ENCODE assay signal across 1 cellular context in the genomic region with DNA sequence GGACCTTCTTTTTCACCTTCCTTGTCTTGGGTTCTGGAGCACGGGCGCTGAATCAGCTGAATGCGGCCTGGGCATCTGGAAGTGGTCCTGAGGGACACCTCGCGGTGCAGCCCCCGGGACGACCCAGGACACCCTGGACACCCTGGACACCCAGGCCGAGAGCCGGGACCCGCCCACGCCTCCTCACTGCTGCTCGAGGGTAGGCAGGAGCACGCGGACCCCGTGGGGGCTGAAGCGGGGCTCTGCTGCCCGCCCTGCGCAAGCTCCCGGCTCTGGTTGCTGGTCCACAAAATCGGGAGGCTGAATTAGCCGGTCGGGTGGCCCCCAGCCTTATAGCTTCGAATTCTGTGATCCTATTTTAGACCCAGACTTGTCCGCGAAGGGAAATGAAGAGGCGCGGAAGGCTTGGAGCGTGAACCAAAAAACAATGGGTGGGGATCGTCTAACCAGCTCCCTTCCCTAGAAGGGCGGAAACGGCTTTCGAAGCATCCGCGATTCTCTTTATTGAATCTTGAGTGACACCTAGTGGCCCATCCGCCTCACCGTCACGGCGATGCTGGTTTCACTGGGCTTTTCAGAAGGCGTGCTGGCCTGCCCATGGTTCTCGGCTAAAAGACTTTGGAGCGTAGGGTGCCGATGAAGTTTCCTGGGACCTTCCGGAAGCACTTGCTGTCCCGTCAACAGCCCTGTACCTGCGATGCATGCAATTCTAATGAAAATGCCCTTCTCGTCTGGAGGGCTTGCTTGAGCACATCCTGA.
A peak's percentile ranks its signal among the peaks of the same experiment; 100 is the strongest.
TF ChIP-seq lines count a peak whose summit lies in the region.

No MANE protein-coding gene starts in this region.

TF ChIP-seq in K562, 482 proteins besides CTCF, POLR2A, EP300 and RAD21 (continued from another document and continues in another):
- TF ChIP-seq, protein P1, sequence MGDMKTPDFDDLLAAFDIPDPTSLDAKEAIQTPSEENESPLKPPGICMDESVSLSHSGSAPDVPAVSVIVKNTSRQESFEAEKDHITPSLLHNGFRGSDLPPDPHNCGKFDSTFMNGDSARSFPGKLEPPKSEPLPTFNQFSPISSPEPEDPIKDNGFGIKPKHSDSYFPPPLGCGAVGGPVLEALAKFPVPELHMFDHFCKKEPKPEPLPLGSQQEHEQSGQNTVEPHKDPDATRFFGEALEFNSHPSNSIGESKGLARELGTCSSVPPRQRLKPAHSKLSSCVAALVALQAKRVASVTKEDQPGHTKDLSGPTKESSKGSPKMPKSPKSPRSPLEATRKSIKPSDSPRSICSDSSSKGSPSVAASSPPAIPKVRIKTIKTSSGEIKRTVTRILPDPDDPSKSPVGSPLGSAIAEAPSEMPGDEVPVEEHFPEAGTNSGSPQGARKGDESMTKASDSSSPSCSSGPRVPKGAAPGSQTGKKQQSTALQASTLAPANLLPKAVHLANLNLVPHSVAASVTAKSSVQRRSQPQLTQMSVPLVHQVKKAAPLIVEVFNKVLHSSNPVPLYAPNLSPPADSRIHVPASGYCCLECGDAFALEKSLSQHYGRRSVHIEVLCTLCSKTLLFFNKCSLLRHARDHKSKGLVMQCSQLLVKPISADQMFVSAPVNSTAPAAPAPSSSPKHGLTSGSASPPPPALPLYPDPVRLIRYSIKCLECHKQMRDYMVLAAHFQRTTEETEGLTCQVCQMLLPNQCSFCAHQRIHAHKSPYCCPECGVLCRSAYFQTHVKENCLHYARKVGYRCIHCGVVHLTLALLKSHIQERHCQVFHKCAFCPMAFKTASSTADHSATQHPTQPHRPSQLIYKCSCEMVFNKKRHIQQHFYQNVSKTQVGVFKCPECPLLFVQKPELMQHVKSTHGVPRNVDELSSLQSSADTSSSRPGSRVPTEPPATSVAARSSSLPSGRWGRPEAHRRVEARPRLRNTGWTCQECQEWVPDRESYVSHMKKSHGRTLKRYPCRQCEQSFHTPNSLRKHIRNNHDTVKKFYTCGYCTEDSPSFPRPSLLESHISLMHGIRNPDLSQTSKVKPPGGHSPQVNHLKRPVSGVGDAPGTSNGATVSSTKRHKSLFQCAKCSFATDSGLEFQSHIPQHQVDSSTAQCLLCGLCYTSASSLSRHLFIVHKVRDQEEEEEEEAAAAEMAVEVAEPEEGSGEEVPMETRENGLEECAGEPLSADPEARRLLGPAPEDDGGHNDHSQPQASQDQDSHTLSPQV (IDR thresholded peaks at IDR 0.05), result 0 out of 2 replicates have a peak, but pooled peaks have one; percentile 12
- TF ChIP-seq GABPB1 (CRISPR knock-in tag; IDR thresholded peaks at IDR 0.05) (no peak), ZNF780A (CRISPR knock-in tag; IDR thresholded peaks at IDR 0.05) (no peak), MYC (IDR thresholded peaks at IDR 0.05; ENCODE audit: low read depth, low read length) (no peak), MYC (CRISPR knock-in tag; IDR thresholded peaks at IDR 0.05; ENCODE audit: borderline replicate concordance, low read depth) (no peak), ZBED1 (IDR thresholded peaks at IDR 0.05) (no peak), ZNF589 (CRISPR knock-in tag; IDR thresholded peaks at IDR 0.05; ENCODE audit: low read depth) (no peak), EP400 (IDR thresholded peaks at IDR 0.05) (no peak), HNRNPH1 (optimal IDR thresholded peaks at IDR 0.05; ENCODE audit: low read depth, low read length) (no peak), C11orf30 (IDR thresholded peaks at IDR 0.05; ENCODE audit: low read depth) (peak; percentile 50; the same call in 1 of the 2 replicates), EWSR1 (IDR thresholded peaks at IDR 0.05; ENCODE audit: borderline replicate concordance, low read depth, partially characterized antibody) (no peak), CHD2 (IDR thresholded peaks at IDR 0.05; ENCODE audit: low read depth, low read length) (no peak), ZNF764 (CRISPR knock-in tag; IDR thresholded peaks at IDR 0.05; ENCODE audit: low read depth) (0 out of 2 replicates have a peak, but pooled peaks have one; percentile 36), EGR1 (conservative IDR thresholded peaks at IDR 0.05) (peak; percentile 29), POLR2AphosphoS5 (IDR thresholded peaks at IDR 0.05; ENCODE audit: control insufficient read depth, insufficient read depth, low read depth, low read length) (no peak), MBD2 (IDR thresholded peaks at IDR 0.05; ENCODE audit: borderline replicate concordance, low read depth) (no peak), MED1 (CRISPR knock-in tag; IDR thresholded peaks at IDR 0.05; ENCODE audit: borderline replicate concordance) (no peak), EZH2 (IDR thresholded peaks at IDR 0.05; ENCODE audit: borderline replicate concordance, low read depth, low read length) (no peak), KAT8 (IDR thresholded peaks at IDR 0.05; ENCODE audit: low read depth) (no peak), TAF1 (IDR thresholded peaks at IDR 0.05; ENCODE audit: control insufficient read depth, extremely low read depth, insufficient read depth, low read length, severe bottlenecking) (no peak), ZNF3 (CRISPR knock-in tag; IDR thresholded peaks at IDR 0.05) (no peak), PTBP1 (IDR thresholded peaks at IDR 0.05; ENCODE audit: low read depth, low read length) (no peak), FOXM1 (IDR thresholded peaks at IDR 0.05; ENCODE audit: low read depth) (no peak), FOXM1 (CRISPR knock-in tag; IDR thresholded peaks at IDR 0.05; ENCODE audit: low read depth) (no peak), ARID2 (IDR thresholded peaks at IDR 0.05) (no peak), ZNF217 (CRISPR knock-in tag; IDR thresholded peaks at IDR 0.05) (no peak), SRSF3 (IDR thresholded peaks at IDR 0.05; ENCODE audit: insufficient read depth, low read length) (no peak), COPS2 (conservative IDR thresholded peaks at IDR 0.05) (no peak), ZNF830 (CRISPR knock-in tag; IDR thresholded peaks at IDR 0.05) (no peak), BACH1 (tag; IDR thresholded peaks at IDR 0.05) (no peak), ZNF124 (CRISPR knock-in tag; IDR thresholded peaks at IDR 0.05) (no peak), OTX1 (CRISPR knock-in tag; IDR thresholded peaks at IDR 0.05) (no peak), CHD1 (IDR thresholded peaks at IDR 0.05; ENCODE audit: low read length) (no peak), EHMT2 (IDR thresholded peaks at IDR 0.05) (no peak), ZNF76 (CRISPR knock-in tag; IDR thresholded peaks at IDR 0.05; ENCODE audit: borderline replicate concordance) (no peak), POLR2G (IDR thresholded peaks at IDR 0.05; ENCODE audit: low read depth, low read length) (peak; percentile 49), CSDE1 (IDR thresholded peaks at IDR 0.05) (no peak), MCM3 (IDR thresholded peaks at IDR 0.05) (no peak)
- TF ChIP-seq, protein P2, sequence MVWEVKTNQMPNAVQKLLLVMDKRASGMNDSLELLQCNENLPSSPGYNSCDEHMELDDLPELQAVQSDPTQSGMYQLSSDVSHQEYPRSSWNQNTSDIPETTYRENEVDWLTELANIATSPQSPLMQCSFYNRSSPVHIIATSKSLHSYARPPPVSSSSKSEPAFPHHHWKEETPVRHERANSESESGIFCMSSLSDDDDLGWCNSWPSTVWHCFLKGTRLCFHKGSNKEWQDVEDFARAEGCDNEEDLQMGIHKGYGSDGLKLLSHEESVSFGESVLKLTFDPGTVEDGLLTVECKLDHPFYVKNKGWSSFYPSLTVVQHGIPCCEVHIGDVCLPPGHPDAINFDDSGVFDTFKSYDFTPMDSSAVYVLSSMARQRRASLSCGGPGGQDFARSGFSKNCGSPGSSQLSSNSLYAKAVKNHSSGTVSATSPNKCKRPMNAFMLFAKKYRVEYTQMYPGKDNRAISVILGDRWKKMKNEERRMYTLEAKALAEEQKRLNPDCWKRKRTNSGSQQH (CRISPR knock-in tag; IDR thresholded peaks at IDR 0.05), result no peak
- TF ChIP-seq, protein P3, sequence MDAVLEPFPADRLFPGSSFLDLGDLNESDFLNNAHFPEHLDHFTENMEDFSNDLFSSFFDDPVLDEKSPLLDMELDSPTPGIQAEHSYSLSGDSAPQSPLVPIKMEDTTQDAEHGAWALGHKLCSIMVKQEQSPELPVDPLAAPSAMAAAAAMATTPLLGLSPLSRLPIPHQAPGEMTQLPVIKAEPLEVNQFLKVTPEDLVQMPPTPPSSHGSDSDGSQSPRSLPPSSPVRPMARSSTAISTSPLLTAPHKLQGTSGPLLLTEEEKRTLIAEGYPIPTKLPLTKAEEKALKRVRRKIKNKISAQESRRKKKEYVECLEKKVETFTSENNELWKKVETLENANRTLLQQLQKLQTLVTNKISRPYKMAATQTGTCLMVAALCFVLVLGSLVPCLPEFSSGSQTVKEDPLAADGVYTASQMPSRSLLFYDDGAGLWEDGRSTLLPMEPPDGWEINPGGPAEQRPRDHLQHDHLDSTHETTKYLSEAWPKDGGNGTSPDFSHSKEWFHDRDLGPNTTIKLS (IDR thresholded peaks at IDR 0.05; ENCODE audit: borderline replicate concordance, low read depth), result no peak; the same call in 1 of the 2 replicates
- TF ChIP-seq, protein P4, sequence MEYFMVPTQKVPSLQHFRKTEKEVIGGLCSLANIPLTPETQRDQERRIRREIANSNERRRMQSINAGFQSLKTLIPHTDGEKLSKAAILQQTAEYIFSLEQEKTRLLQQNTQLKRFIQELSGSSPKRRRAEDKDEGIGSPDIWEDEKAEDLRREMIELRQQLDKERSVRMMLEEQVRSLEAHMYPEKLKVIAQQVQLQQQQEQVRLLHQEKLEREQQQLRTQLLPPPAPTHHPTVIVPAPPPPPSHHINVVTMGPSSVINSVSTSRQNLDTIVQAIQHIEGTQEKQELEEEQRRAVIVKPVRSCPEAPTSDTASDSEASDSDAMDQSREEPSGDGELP (CRISPR knock-in tag; IDR thresholded peaks at IDR 0.05; ENCODE audit: borderline replicate concordance), result no peak
- TF ChIP-seq, protein P5, sequence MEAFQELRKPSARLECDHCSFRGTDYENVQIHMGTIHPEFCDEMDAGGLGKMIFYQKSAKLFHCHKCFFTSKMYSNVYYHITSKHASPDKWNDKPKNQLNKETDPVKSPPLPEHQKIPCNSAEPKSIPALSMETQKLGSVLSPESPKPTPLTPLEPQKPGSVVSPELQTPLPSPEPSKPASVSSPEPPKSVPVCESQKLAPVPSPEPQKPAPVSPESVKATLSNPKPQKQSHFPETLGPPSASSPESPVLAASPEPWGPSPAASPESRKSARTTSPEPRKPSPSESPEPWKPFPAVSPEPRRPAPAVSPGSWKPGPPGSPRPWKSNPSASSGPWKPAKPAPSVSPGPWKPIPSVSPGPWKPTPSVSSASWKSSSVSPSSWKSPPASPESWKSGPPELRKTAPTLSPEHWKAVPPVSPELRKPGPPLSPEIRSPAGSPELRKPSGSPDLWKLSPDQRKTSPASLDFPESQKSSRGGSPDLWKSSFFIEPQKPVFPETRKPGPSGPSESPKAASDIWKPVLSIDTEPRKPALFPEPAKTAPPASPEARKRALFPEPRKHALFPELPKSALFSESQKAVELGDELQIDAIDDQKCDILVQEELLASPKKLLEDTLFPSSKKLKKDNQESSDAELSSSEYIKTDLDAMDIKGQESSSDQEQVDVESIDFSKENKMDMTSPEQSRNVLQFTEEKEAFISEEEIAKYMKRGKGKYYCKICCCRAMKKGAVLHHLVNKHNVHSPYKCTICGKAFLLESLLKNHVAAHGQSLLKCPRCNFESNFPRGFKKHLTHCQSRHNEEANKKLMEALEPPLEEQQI (IDR thresholded peaks at IDR 0.05), result no peak
- TF ChIP-seq, protein P6, sequence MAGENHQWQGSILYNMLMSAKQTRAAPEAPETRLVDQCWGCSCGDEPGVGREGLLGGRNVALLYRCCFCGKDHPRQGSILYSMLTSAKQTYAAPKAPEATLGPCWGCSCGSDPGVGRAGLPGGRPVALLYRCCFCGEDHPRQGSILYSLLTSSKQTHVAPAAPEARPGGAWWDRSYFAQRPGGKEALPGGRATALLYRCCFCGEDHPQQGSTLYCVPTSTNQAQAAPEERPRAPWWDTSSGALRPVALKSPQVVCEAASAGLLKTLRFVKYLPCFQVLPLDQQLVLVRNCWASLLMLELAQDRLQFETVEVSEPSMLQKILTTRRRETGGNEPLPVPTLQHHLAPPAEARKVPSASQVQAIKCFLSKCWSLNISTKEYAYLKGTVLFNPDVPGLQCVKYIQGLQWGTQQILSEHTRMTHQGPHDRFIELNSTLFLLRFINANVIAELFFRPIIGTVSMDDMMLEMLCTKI (IDR thresholded peaks at IDR 0.05; ENCODE audit: partially characterized antibody), result no peak
- TF ChIP-seq, protein P7, sequence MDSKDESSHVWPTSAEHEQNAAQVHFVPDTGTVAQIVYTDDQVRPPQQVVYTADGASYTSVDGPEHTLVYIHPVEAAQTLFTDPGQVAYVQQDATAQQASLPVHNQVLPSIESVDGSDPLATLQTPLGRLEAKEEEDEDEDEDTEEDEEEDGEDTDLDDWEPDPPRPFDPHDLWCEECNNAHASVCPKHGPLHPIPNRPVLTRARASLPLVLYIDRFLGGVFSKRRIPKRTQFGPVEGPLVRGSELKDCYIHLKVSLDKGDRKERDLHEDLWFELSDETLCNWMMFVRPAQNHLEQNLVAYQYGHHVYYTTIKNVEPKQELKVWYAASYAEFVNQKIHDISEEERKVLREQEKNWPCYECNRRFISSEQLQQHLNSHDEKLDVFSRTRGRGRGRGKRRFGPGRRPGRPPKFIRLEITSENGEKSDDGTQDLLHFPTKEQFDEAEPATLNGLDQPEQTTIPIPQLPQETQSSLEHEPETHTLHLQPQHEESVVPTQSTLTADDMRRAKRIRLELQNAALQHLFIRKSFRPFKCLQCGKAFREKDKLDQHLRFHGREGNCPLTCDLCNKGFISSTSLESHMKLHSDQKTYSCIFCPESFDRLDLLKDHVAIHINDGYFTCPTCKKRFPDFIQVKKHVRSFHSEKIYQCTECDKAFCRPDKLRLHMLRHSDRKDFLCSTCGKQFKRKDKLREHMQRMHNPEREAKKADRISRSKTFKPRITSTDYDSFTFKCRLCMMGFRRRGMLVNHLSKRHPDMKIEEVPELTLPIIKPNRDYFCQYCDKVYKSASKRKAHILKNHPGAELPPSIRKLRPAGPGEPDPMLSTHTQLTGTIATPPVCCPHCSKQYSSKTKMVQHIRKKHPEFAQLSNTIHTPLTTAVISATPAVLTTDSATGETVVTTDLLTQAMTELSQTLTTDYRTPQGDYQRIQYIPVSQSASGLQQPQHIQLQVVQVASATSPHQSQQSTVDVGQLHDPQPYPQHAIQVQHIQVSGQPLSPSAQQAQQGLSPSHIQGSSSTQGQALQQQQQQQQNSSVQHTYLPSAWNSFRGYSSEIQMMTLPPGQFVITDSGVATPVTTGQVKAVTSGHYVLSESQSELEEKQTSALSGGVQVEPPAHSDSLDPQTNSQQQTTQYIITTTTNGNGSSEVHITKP (IDR thresholded peaks at IDR 0.05; ENCODE audit: partially characterized antibody), result peak; percentile 31
- TF ChIP-seq, protein P8, sequence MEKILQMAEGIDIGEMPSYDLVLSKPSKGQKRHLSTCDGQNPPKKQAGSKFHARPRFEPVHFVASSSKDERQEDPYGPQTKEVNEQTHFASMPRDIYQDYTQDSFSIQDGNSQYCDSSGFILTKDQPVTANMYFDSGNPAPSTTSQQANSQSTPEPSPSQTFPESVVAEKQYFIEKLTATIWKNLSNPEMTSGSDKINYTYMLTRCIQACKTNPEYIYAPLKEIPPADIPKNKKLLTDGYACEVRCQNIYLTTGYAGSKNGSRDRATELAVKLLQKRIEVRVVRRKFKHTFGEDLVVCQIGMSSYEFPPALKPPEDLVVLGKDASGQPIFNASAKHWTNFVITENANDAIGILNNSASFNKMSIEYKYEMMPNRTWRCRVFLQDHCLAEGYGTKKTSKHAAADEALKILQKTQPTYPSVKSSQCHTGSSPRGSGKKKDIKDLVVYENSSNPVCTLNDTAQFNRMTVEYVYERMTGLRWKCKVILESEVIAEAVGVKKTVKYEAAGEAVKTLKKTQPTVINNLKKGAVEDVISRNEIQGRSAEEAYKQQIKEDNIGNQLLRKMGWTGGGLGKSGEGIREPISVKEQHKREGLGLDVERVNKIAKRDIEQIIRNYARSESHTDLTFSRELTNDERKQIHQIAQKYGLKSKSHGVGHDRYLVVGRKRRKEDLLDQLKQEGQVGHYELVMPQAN (IDR thresholded peaks at IDR 0.05; ENCODE audit: borderline replicate concordance), result no peak
